In the genomic region with DNA sequence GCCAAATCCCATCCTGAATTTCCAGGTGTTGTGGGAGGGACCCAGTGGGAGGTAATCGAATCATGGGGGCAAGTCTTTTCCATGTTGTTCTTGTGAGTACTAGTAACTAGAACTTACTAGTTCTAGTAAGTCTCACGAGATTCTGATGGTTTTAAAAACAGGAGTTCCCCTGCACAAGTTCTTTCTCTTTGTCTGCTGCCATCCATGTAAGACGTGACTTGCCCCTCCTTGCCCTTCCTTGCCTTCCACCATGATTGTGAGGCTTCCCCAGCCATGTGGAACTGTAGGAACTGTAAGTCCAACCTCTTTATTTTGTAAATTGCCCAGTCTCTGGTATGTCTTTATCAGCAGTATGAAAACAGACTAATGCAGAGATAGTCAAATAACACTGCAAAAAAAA, we compare ENCODE assay signal across 22 cellular contexts.
"Had no signal": no experiment of that assay in that cellular context is flagged by ENCODE, and none has a peak within 500 bp of the region (broad histone marks: within the 10 kb centered on the region; RNA-seq: fewer than 3 reads in every experiment).

No MANE protein-coding gene starts in this region.

- ATAC-seq: foreskin keratinocyte; lower lobe of right lung; naive thymus-derived CD8-positive, alpha-beta T cell; stimulated activated memory B cell treated with anti-CD40 and anti-IgM and Interleukin-4, amounts not matched to agents 10 μg/mL and 1 μg/mL and 100 μg/mL, for 72 hours; stimulated activated naive CD8-positive, alpha-beta T cell treated with anti-CD3 and anti-CD28 coated beads, Interleukin-15, Interleukin-2, amounts not matched to agents 100 U/mL and 50 U/mL, for 24 hours had no signal

- H3K4me1 Mint-ChIP-seq: naive thymus-derived CD8-positive, alpha-beta T cell; nephron progenitor cell; stimulated activated memory B cell treated with anti-CD40 and anti-IgM and Interleukin-4, amounts not matched to agents 10 μg/mL and 1 μg/mL and 100 μg/mL, for 72 hours had no signal

- H3K9me3 Mint-ChIP-seq: naive thymus-derived CD8-positive, alpha-beta T cell; nephron progenitor cell; stimulated activated memory B cell treated with anti-CD40 and anti-IgM and Interleukin-4, amounts not matched to agents 10 μg/mL and 1 μg/mL and 100 μg/mL, for 72 hours had no signal

- H3K27me3 Mint-ChIP-seq: type B pancreatic cell had no signal

- H3K27ac Mint-ChIP-seq: naive thymus-derived CD8-positive, alpha-beta T cell; nephron progenitor cell; stimulated activated memory B cell treated with anti-CD40 and anti-IgM and Interleukin-4, amounts not matched to agents 10 μg/mL and 1 μg/mL and 100 μg/mL, for 72 hours; type B pancreatic cell had no signal

- H3K4me1 ChIP-seq: foreskin keratinocyte, left lung, lower lobe of right lung, spleen, testis had no signal

- H3K9me3 ChIP-seq: esophagus muscularis mucosa, left lung, lower lobe of right lung, sigmoid colon, spleen, testis, tibial artery had no signal

- H3K4me3 ChIP-seq: coronary artery, esophagus muscularis mucosa, hepatocyte, left lung, lower lobe of right lung, sigmoid colon, spleen, testis, tibial artery had no signal

- H3K27me3 ChIP-seq: esophagus muscularis mucosa, foreskin keratinocyte, hepatocyte, left lung, sigmoid colon, spleen, testis, tibial artery had no signal

- DNase-seq: dermis blood vessel endothelial cell; effector memory CD4-positive, alpha-beta T cell; foreskin keratinocyte; kidney; left lung; lower lobe of right lung; naive thymus-derived CD8-positive, alpha-beta T cell; nephron progenitor cell; nucleus accumbens; retina; sigmoid colon; spleen; stimulated activated CD4-positive, alpha-beta T cell treated with anti-CD3 and anti-CD28 coated beads, Interleukin-4, amount 100 ng/mL, for 4 hours; stimulated activated naive CD8-positive, alpha-beta T cell treated with anti-CD3 and anti-CD28 coated beads, Interleukin-15, Interleukin-2, amounts not matched to agents 100 U/mL and 50 U/mL, for 24 hours; substantia nigra; testis; tibial artery had no signal

- H3K4me3 Mint-ChIP-seq: naive thymus-derived CD8-positive, alpha-beta T cell; nephron progenitor cell; stimulated activated memory B cell treated with anti-CD40 and anti-IgM and Interleukin-4, amounts not matched to agents 10 μg/mL and 1 μg/mL and 100 μg/mL, for 72 hours; type B pancreatic cell had no signal

- H3K36me3 Mint-ChIP-seq: stimulated activated memory B cell treated with anti-CD40 and anti-IgM and Interleukin-4, amounts not matched to agents 10 μg/mL and 1 μg/mL and 100 μg/mL, for 72 hours; type B pancreatic cell had no signal

- H3K36me3 ChIP-seq: esophagus muscularis mucosa, left lung, lower lobe of right lung, sigmoid colon, spleen, tibial artery had no signal

- H2AFZ ChIP-seq: hepatocyte had no signal

- H3K27ac ChIP-seq: coronary artery, foreskin keratinocyte, hepatocyte, left lung, lower lobe of right lung, spleen, testis, tibial artery had no signal

- H3K4me2 ChIP-seq: hepatocyte had no signal
